Comparison of ENCODE assay signal across 23 cellular contexts in the genomic region with DNA sequence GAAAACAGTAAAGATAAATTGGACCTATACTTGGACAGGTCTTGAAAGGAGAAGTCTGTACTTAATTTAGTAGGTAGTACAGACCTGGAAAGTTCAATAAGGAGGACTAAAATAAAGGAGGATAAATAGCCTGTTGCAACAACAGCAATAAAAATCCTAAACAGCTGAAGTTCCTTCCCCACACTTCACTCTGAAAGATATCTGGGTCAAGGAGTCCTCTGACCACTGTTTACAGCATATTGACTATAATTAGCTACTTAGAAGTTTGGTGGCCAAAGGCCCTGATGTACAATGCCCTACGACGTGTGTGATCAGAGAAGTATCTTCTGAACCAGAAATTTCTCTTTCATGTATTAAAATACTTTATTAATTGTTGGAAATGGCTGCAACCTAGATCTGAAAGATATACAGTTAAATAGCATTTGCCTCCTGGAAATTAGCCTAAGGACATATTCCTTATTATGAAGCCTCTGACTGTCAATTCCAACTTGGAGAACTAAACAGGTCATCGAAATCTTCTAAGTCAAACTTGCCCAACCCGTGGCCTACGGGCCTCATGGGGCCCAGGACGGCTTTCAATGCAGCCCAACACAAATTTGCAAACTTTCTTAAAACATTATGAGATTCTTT.
A peak's percentile ranks its signal among the peaks of the same experiment; 100 is the strongest.
DNase-seq lines count a peak whose midpoint lies in the region; ATAC-seq, FAIRE-seq and TF ChIP-seq lines count a peak whose summit lies in the region.
"Had no signal": no experiment of that assay in that cellular context is flagged by ENCODE, and none has a peak within 500 bp of the region (broad histone marks: within the 10 kb centered on the region; RNA-seq: fewer than 3 reads in every experiment).

No MANE protein-coding gene starts in this region.

- no peak overlapping the region for H4K8ac ChIP-seq in mesenchymal stem cell (ENCODE audit: low read length)

- H3K4me2 ChIP-seq in mesenchymal stem cell (ENCODE audit: low read length, poor library complexity, severe bottlenecking), result no peak overlapping the region
- H3K4me2 ChIP-seq: BLaER1 had no signal

- H3K36me3 ChIP-seq in cardiac muscle cell (no peaks in the 10 kb centered on the region), mesenchymal stem cell (ENCODE audit: control insufficient read depth in 1 of 2, insufficient read depth in 2 of 2, low read depth in 1 of 2, low read length in 2 of 2) (no peaks in the 10 kb centered on the region), uterus (no peaks in the 10 kb centered on the region)
- H3K36me3 ChIP-seq: BLaER1 had no signal

- intact Hi-C loops in right cardiac atrium (cut with DNase I) (loop anchor here in 1 of 4 donors (10.0 kb wide), 1 partner anchor 80 kb away; a partner anchor contains a TSS), uterus (cut with DNase I; ENCODE audit: low total_unique reads) (no loop called here)

- no peak overlapping the region for H2BK15ac ChIP-seq in mesenchymal stem cell (ENCODE audit: low read depth, poor library complexity, severe bottlenecking)

- H3K27me3 ChIP-seq in cardiac muscle cell (no peaks in the 10 kb centered on the region), right cardiac atrium (ENCODE audit: control insufficient read depth, insufficient read depth) (no peaks in the 10 kb centered on the region), mesenchymal stem cell (ENCODE audit: control insufficient read depth in 1 of 2, insufficient read depth in 1 of 2, low read length in 2 of 2) (no peaks in the 10 kb centered on the region), uterus (no peaks in the 10 kb centered on the region)
- H3K27me3 ChIP-seq: BLaER1, SJSA1 had no signal

- no peak overlapping the region for H3K4me3 ChIP-seq in cardiac muscle cell
- H3K4me3 ChIP-seq in right cardiac atrium (ENCODE audit: low read length), result no peak overlapping the region
- no peak overlapping the region for H3K4me3 ChIP-seq in mesenchymal stem cell (ENCODE audit: insufficient read depth in 1 of 2, low read depth in 1 of 2, low read length in 2 of 2)
- no peak overlapping the region for H3K4me3 ChIP-seq in uterus
- H3K4me3 ChIP-seq: BLaER1, GM12878, SJSA1 had no signal

- no peak overlapping the region for H2AFZ ChIP-seq in mesenchymal stem cell (ENCODE audit: low read depth, low read length)

- WGBS in right cardiac atrium, result 69% methylated on average over 6 of the region's 6 CpGs
- 100% methylated on average over 2 of the region's 6 CpGs for WGBS in mesenchymal stem cell

- no peak overlapping the region for H4K91ac ChIP-seq in mesenchymal stem cell (ENCODE audit: low read length)

- FAIRE-seq in endometrium (lab: Jason Lieb, UNC), result peak; percentile 23
- FAIRE-seq: GM12878 had no signal

- H3K4me1 ChIP-seq in cardiac muscle cell (ENCODE audit: low read depth) (peaks cover 24% of the 10 kb centered on the region), right cardiac atrium (ENCODE audit: control insufficient read depth, insufficient read depth, low read length) (peaks cover 8% of the 10 kb centered on the region), mesenchymal stem cell (ENCODE audit: control insufficient read depth, insufficient read depth, low read depth, low read length) (peaks cover 2% of the 10 kb centered on the region), uterus (no peaks in the 10 kb centered on the region)

- H3K27ac ChIP-seq in cardiac muscle cell (peak overlapping the region; percentile 71), right cardiac atrium (ENCODE audit: low read length) (no peak overlapping the region), mesenchymal stem cell (ENCODE audit: low read length, poor library complexity, severe bottlenecking) (no peak overlapping the region), uterus (peak overlapping the region; percentile 43 to 55)
- H3K27ac ChIP-seq: BLaER1 had no signal

- no peak for TF ChIP-seq CTCF in cardiac muscle cell (IDR thresholded peaks at IDR 0.05; ENCODE audit: low read depth, low read length)
- TF ChIP-seq CTCF in uterus (IDR thresholded peaks at IDR 0.05), result no peak

- no peak overlapping the region for H2BK12ac ChIP-seq in mesenchymal stem cell (ENCODE audit: low read length in 2 of 2)

- H3K9me3 ChIP-seq in cardiac muscle cell (ENCODE audit: low read depth), result no peaks in the 10 kb centered on the region
- H3K9me3 ChIP-seq in right cardiac atrium (ENCODE audit: control insufficient read depth, low read length), result no peaks in the 10 kb centered on the region
- no peaks in the 10 kb centered on the region for H3K9me3 ChIP-seq in mesenchymal stem cell (ENCODE audit: control insufficient read depth, low read length)
- no peaks in the 10 kb centered on the region for H3K9me3 ChIP-seq in uterus
- H3K9me3 ChIP-seq: SJSA1 had no signal

- no peak for DNase-seq in cardiac muscle cell (ENCODE audit: low read depth in 1 of 2, low spot score in 1 of 2)
- DNase-seq in right cardiac atrium, result no peak
- peak; percentile 71 for DNase-seq in mesenchymal stem cell
- DNase-seq in uterus, result no peak
- DNase-seq: activated CD4-positive, alpha-beta T cell treated with anti-CD3 and anti-CD28 coated beads, Interleukin-2, amount 10 ng/mL, durations not matched to agents 24 days and 14 days; cerebellar nuclear complex; COR-L47; DMS79 treated with DMSO at 0.1 percent for 48 hours; erythroblast; Kasumi-1; NCI-H1092 treated with DMSO at 0.1 percent for 48 hours; NCI-H2029; NCI-H226; stimulated activated CD4-positive, alpha-beta T cell treated with anti-CD3 and anti-CD28 coated beads, Interleukin-2, amount 100 ng/mL, for 48 hours; stimulated activated naive B cell treated with anti-CD40 and anti-IgM and Interleukin-4, amounts not matched to agents 10 μg/mL and 1 μg/mL and 100 μg/mL, for 72 hours; T-helper 17 cell had no signal

- no peak overlapping the region for H3K14ac ChIP-seq in mesenchymal stem cell (ENCODE audit: low read length in 2 of 2)

- H3K79me1 ChIP-seq in mesenchymal stem cell (replicated peaks; ENCODE audit: low read length, poor library complexity, severe bottlenecking), result peaks cover 22% of the 10 kb centered on the region

- H3K23ac ChIP-seq in mesenchymal stem cell (ENCODE audit: low read length in 2 of 2), result no peak overlapping the region

- ATAC-seq in right cardiac atrium (no peak), GM18519 (IDR thresholded peaks at IDR 0.05; ENCODE audit: low FRiP score, unreplicated experiment) (no peak), GM19452 (IDR thresholded peaks at IDR 0.05; ENCODE audit: unreplicated experiment) (no peak), GM21619 (IDR thresholded peaks at IDR 0.05; ENCODE audit: unreplicated experiment) (no peak)
- ATAC-seq: GM12878; stimulated activated naive B cell treated with anti-CD40 and anti-IgM and Interleukin-4, amounts not matched to agents 10 μg/mL and 1 μg/mL and 100 μg/mL, for 72 hours; T-helper 17 cell had no signal

- H3K18ac ChIP-seq in mesenchymal stem cell (ENCODE audit: low read depth in 1 of 2, low read length in 2 of 2), result no peak overlapping the region

- H2BK120ac ChIP-seq in mesenchymal stem cell (ENCODE audit: low read depth, low read length), result no peak overlapping the region

- no peak for TF ChIP-seq POLR2A in uterus (IDR thresholded peaks at IDR 0.05)

- no peak overlapping the region for H3K4ac ChIP-seq in mesenchymal stem cell (ENCODE audit: low read depth in 1 of 2, low read length in 2 of 2)

- no peak overlapping the region for H2BK5ac ChIP-seq in mesenchymal stem cell (ENCODE audit: low read depth, low read length, poor library complexity, severe bottlenecking)

- H2AK5ac ChIP-seq in mesenchymal stem cell (ENCODE audit: low read length, severe bottlenecking), result no peak overlapping the region

- H3K9ac ChIP-seq in mesenchymal stem cell (ENCODE audit: low read length), result peak overlapping the region; percentile 82
- H3K9ac ChIP-seq: BLaER1 had no signal

Comparison
In these comparisons a context has a peak if more than half of its experiments do, and no peak if none do; other contexts are left out.
1. H3K27ac ChIP-seq: peak in cardiac muscle cell (single experiment) and uterus (2 of 2); none in right cardiac atrium (single experiment) and mesenchymal stem cell (single experiment).